In genomic region chr7:132782777-132783633, GRCh38 we compare ENCODE assay signal across 16 cellular contexts.
DNase-seq lines count a peak whose midpoint lies in the region; ATAC-seq, FAIRE-seq and TF ChIP-seq lines count a peak whose summit lies in the region.
"Had no signal": no experiment of that assay in that cellular context is flagged by ENCODE, and none has a peak within 500 bp of the region (broad histone marks: within the 10 kb centered on the region; RNA-seq: fewer than 3 reads in every experiment).

No MANE protein-coding gene starts in this region.

- no peak for ATAC-seq in RWPE2 (ENCODE audit: low read depth)
- ATAC-seq: stimulated activated naive B cell treated with anti-CD40 and anti-IgM and Interleukin-4, amounts not matched to agents 10 μg/mL and 1 μg/mL and 100 μg/mL, for 72 hours had no signal

- H3K36me3 ChIP-seq in RWPE2 (ENCODE audit: low read depth), result no peaks in the 10 kb centered on the region
- no peaks in the 10 kb centered on the region; the same call in 1 of the 2 replicates for H3K36me3 ChIP-seq in H7 (replicated peaks; ENCODE audit: control insufficient read depth, insufficient read depth, low read length)
- peaks cover 22% of the 10 kb centered on the region for H3K36me3 ChIP-seq in SJCRH30
- H3K36me3 ChIP-seq in small intestine (ENCODE audit: control insufficient read depth in 2 of 2, insufficient read depth in 2 of 2, low read length in 2 of 2), result peaks cover 0 to 6% of the 10 kb centered on the region in 2 donors
- H3K36me3 ChIP-seq: colonic mucosa had no signal

- 90 to 94% (median 93%) methylated on average over 11 of the region's 11 CpGs for WGBS in small intestine, 3 donors

- H3K9me3 ChIP-seq in RWPE2 (ENCODE audit: severe bottlenecking) (no peaks in the 10 kb centered on the region), SJCRH30 (replicated peaks) (no peaks in the 10 kb centered on the region), small intestine (ENCODE audit: control insufficient read depth, low read depth) (no peaks in the 10 kb centered on the region)
- H3K9me3 ChIP-seq: colonic mucosa had no signal

- FAIRE-seq in small intestine (lab: Jason Lieb, UNC), result no peak
- FAIRE-seq: frontal cortex, islet of Langerhans had no signal

- H3K27me3 ChIP-seq in RWPE2 (ENCODE audit: insufficient read depth, poor library complexity, severe bottlenecking) (no peaks in the 10 kb centered on the region), H7 (ENCODE audit: control insufficient read depth, insufficient read depth, low read length) (no peaks in the 10 kb centered on the region), SJCRH30 (no peaks in the 10 kb centered on the region), small intestine (ENCODE audit: control insufficient read depth in 2 of 2, insufficient read depth in 2 of 2, low read length in 2 of 2) (no peaks in the 10 kb centered on the region)
- H3K27me3 ChIP-seq: colonic mucosa had no signal

- H3K27ac ChIP-seq in RWPE2 (ENCODE audit: poor library complexity, severe bottlenecking) (peak overlapping the region; percentile 56), SJCRH30 (no peak overlapping the region), small intestine (ENCODE audit: low read depth in 1 of 2, low read length in 1 of 2) (no peak overlapping the region)
- H3K27ac ChIP-seq: colonic mucosa had no signal

- DNase-seq in ACHN (peak; percentile 64), HCEC 1CT (peak; percentile 93), RWPE2 (ENCODE audit: low spot score) (no peak), fibroblast of the conjunctiva (ENCODE audit: low read depth) (peak; percentile 79), NCI-H146 treated with DMSO at 0.1 percent for 48 hours (lab: John Stamatoyannopoulos, UW; ENCODE audit: unreplicated experiment) (no peak), H7 (no peak), SJCRH30 (no peak), small intestine (no peak)
- DNase-seq: activated naive CD8-positive, alpha-beta T cell treated with anti-CD3 and anti-CD28 coated beads for 36 hours; C1 segment of cervical spinal cord; colonic mucosa; GDM1; stimulated activated CD4-positive, alpha-beta T cell treated with anti-CD3 and anti-CD28 coated beads, Interleukin-4, amount 100 ng/mL, for 24 hours; stimulated activated naive B cell treated with anti-CD40 and anti-IgM and Interleukin-4, amounts not matched to agents 10 μg/mL and 1 μg/mL and 100 μg/mL, for 72 hours had no signal

- in situ Hi-C loops in ACHN (cut with HindIII; ENCODE audit: low pct_ligation_motif_present, low pct_unique_long_range_greater_than_20kb, low sequenced_read_pairs), result no loop called here

- no peak for TF ChIP-seq CTCF in RWPE2 (IDR thresholded peaks at IDR 0.05; ENCODE audit: poor library complexity, severe bottlenecking)

- peaks cover 10% of the 10 kb centered on the region for H3K4me1 ChIP-seq in RWPE2 (ENCODE audit: insufficient read depth, poor library complexity, severe bottlenecking)
- no peaks in the 10 kb centered on the region for H3K4me1 ChIP-seq in SJCRH30
- no peaks in the 10 kb centered on the region for H3K4me1 ChIP-seq in small intestine (ENCODE audit: control insufficient read depth in 2 of 2, insufficient read depth in 1 of 2, low read depth in 1 of 2, low read length in 1 of 2)
- H3K4me1 ChIP-seq: colonic mucosa had no signal

- H3K4me3 ChIP-seq in RWPE2 (ENCODE audit: severe bottlenecking) (no peak overlapping the region), H7 (ENCODE audit: insufficient read depth, low read depth, low read length) (no peak overlapping the region), SJCRH30 (no peak overlapping the region), small intestine (ENCODE audit: low read depth in 1 of 2, low read length in 2 of 2) (no peak overlapping the region)
- H3K4me3 ChIP-seq: colonic mucosa had no signal

Comparison
In these comparisons a context has a peak if more than half of its experiments do, and no peak if none do; other contexts are left out.
1. DNase-seq: peak in ACHN (single experiment), HCEC 1CT (single experiment) and fibroblast of the conjunctiva (single experiment); none in RWPE2 (single experiment), NCI-H146 treated with DMSO at 0.1 percent for 48 hours (single experiment), H7 (single experiment), SJCRH30 (0 of 2) and small intestine (single experiment).